Comparison of ENCODE assay signal across 10 cellular contexts in the genomic region with DNA sequence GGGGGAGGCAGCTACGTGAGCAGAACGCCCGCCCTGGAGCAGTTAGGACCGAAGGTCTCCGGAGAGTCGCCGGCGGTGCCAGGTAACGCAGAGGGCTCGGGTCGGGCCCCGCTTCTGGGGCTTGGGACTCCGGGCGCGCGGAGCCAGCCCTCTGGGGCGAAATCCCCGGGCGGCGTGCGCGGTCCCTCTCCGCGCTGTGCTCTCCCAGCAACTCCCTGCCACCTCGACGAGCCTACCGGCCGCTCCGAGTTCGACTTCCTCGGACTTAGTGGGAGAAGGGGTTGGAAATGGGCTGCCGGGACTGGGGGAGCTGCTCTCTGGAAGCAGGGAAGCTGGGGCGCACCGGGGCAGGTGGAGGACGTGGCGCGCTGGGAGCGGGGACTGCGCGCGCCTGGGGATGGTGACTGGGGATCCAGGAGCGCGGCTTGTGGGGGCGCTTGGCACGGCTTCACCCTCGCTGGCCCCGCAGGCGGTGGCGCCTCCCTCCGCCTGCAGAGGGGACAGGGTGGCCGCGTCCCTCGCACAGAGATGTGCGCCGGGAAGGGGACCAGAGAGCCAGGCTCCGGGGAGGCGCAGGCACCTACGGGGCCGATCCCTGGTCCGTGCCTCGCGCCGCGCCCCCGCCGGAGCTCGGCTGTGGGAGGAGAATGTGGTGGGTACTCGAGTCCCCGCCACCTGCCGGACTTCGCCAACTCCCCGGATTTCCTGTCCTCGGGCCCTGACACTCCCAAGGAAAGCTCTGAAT. TPM values are rescaled to one million over a fixed set of nuclear protein-coding genes. Genes with fewer than 3 reads are reported as not detected.
DNase-seq lines count a peak whose midpoint lies in the region; ATAC-seq, FAIRE-seq and TF ChIP-seq lines count a peak whose summit lies in the region.
"Had no signal": no experiment of that assay in that cellular context is flagged by ENCODE, and none has a peak within 500 bp of the region (broad histone marks: within the 10 kb centered on the region; RNA-seq: fewer than 3 reads in every experiment).

No MANE protein-coding gene starts in this region.

- H3K9me3 ChIP-seq in endodermal cell (ENCODE audit: control insufficient read depth, low read length), result no peaks in the 10 kb centered on the region

- no peaks in the 10 kb centered on the region for H3K4me1 ChIP-seq in endodermal cell (ENCODE audit: control insufficient read depth, insufficient read depth, low read length)

- no peak for ATAC-seq in natural killer cell treated with Interleukin-12 subunit alpha and Interleukin-12 subunit beta and Interleukin-15 and Interleukin-18, amount 100 ng/mL, for 72 hours
- no peak for ATAC-seq in HG02884 (IDR thresholded peaks at IDR 0.05; ENCODE audit: unreplicated experiment)

- TF ChIP-seq CTCF in endodermal cell (conservative IDR thresholded peaks at IDR 0.05), result peak; percentile 37

- peak overlapping the region; percentile 26 for H3K9ac ChIP-seq in endodermal cell (ENCODE audit: extremely low read depth, low read length, poor library complexity, severe bottlenecking)

- H3K9me3 Mint-ChIP-seq in endodermal cell, result no peaks in the 10 kb centered on the region
- H3K9me3 Mint-ChIP-seq in natural killer cell treated with Interleukin-12 subunit alpha and Interleukin-12 subunit beta and Interleukin-15 and Interleukin-18, amount 100 ng/mL, for 72 hours, result no peaks in the 10 kb centered on the region

- no peaks in the 10 kb centered on the region for H3K36me3 ChIP-seq in endodermal cell (ENCODE audit: control insufficient read depth, insufficient read depth, low read length)

- WGBS in endodermal cell (ENCODE audit: insufficient coverage in 1 of 2, insufficient read length in 1 of 2), 2 experiments, result 0% methylated on average over 18 to 73 of the region's 73 CpGs

- FAIRE-seq in urothelium cell line (lab: Jason Lieb, UNC), result no peak

- H3K27me3 ChIP-seq in endodermal cell (ENCODE audit: control insufficient read depth, insufficient read depth, low read length, poor library complexity, severe bottlenecking), result peaks cover 40% of the 10 kb centered on the region

- H3K27me3 Mint-ChIP-seq in endodermal cell (ENCODE audit: insufficient read depth), result peaks cover 45% of the 10 kb centered on the region
- H3K27me3 Mint-ChIP-seq in natural killer cell treated with Interleukin-12 subunit alpha and Interleukin-12 subunit beta and Interleukin-15 and Interleukin-18, amount 100 ng/mL, for 72 hours, result peaks cover 20 to 26% of the 10 kb centered on the region in 2 donors

- H3K4me1 Mint-ChIP-seq in endodermal cell, result peaks cover 11% of the 10 kb centered on the region
- no peaks in the 10 kb centered on the region for H3K4me1 Mint-ChIP-seq in natural killer cell treated with Interleukin-12 subunit alpha and Interleukin-12 subunit beta and Interleukin-15 and Interleukin-18, amount 100 ng/mL, for 72 hours (ENCODE audit: low read depth in 2 of 2)

- H3K4me3 ChIP-seq in endodermal cell (ENCODE audit: low read length), result peak overlapping the region; percentile 84

- H3K27ac Mint-ChIP-seq in endodermal cell, result no peak overlapping the region
- no peak overlapping the region for H3K27ac Mint-ChIP-seq in natural killer cell treated with Interleukin-12 subunit alpha and Interleukin-12 subunit beta and Interleukin-15 and Interleukin-18, amount 100 ng/mL, for 72 hours

- peak; percentile 7 for DNase-seq in activated gamma-delta T cell (lab: John Stamatoyannopoulos, UW)
- DNase-seq in activated gamma-delta T cell treated with Interleukin-2 at 50 U/mL for 16 hours, result no peak
- DNase-seq in endodermal cell, result peak; percentile 83
- DNase-seq in medulla oblongata (ENCODE audit: extremely low spot score), result peak; percentile 44
- peak; percentile 39 for DNase-seq in urothelium cell line (ENCODE audit: low spot score)
- DNase-seq in natural killer cell treated with Interleukin-12 subunit alpha and Interleukin-12 subunit beta and Interleukin-15 and Interleukin-18, amount 100 ng/mL, for 72 hours (ENCODE audit: low spot score), result no peak
- DNase-seq in NCI-H524 treated with DMSO at 0.1 percent for 48 hours (lab: John Stamatoyannopoulos, UW), result no peak
- DNase-seq: activated CD4-positive, alpha-beta T cell treated with anti-CD3 and anti-CD28 coated beads for 4 hours had no signal

- H3K4me3 Mint-ChIP-seq in endodermal cell, result peak overlapping the region; percentile 70
- H3K4me3 Mint-ChIP-seq in natural killer cell treated with Interleukin-12 subunit alpha and Interleukin-12 subunit beta and Interleukin-15 and Interleukin-18, amount 100 ng/mL, for 72 hours, result no peak overlapping the region

- no peak overlapping the region for H3K27ac ChIP-seq in endodermal cell (ENCODE audit: low read depth, low read length)
- H3K27ac ChIP-seq: C4-2B had no signal

- no peaks in the 10 kb centered on the region for H3K36me3 Mint-ChIP-seq in endodermal cell (ENCODE audit: low read depth)
- H3K36me3 Mint-ChIP-seq in natural killer cell treated with Interleukin-12 subunit alpha and Interleukin-12 subunit beta and Interleukin-15 and Interleukin-18, amount 100 ng/mL, for 72 hours, result peaks cover 5% of the 10 kb centered on the region

RNA-seq across cellular contexts. Expression of a gene that starts 0.7 kb away (rescaled TPM):
- under 1 TPM; 0.11 to 0.75 TPM for total RNA-seq in endodermal cell
- 19.6 TPM for polyA plus RNA-seq in endodermal cell (2013, experiment 1 of 2)
- polyA plus RNA-seq in endodermal cell (2013, experiment 2 of 2), result 25.0 TPM
- total RNA-seq in natural killer cell treated with Interleukin-12 subunit alpha and Interleukin-12 subunit beta and Interleukin-15 and Interleukin-18, amount 100 ng/mL, for 72 hours, result under 1 TPM in 1 of 2 donors, not detected in 1; 0.10 TPM

Comparison
In these comparisons a context has a peak if more than half of its experiments do, and no peak if none do; other contexts are left out.
1. DNase-seq: peak in activated gamma-delta T cell (single experiment), endodermal cell (single experiment), medulla oblongata (single experiment) and urothelium cell line (single experiment); none in activated gamma-delta T cell treated with Interleukin-2 at 50 U/mL for 16 hours (single experiment), natural killer cell treated with Interleukin-12 subunit alpha and Interleukin-12 subunit beta and Interleukin-15 and Interleukin-18, amount 100 ng/mL, for 72 hours (single experiment) and NCI-H524 treated with DMSO at 0.1 percent for 48 hours (single experiment).